In genomic region chr1:9311029-9311428, GRCh38 we compare ENCODE assay signal across 18 cellular contexts. TPM values are rescaled to one million over a fixed set of nuclear protein-coding genes. Genes with fewer than 3 reads are reported as not detected.
DNase-seq lines count a peak whose midpoint lies in the region; ATAC-seq and TF ChIP-seq lines count a peak whose summit lies in the region.
"Had no signal": no experiment of that assay in that cellular context is flagged by ENCODE, and none has a peak within 500 bp of the region (broad histone marks: within the 10 kb centered on the region; RNA-seq: fewer than 3 reads in every experiment).

No MANE protein-coding gene starts in this region.

- H3K18ac ChIP-seq in mesendoderm (ENCODE audit: low read length) (no peak overlapping the region), neuronal stem cell (ENCODE audit: low read length) (no peak overlapping the region)

- no peaks in the 10 kb centered on the region for H3K36me3 ChIP-seq in HEK293 (ENCODE audit: control insufficient read depth in 2 of 2, insufficient read depth in 1 of 2, low read length in 2 of 2)
- H3K36me3 ChIP-seq in esophagus muscularis mucosa, result peaks cover 0 to 7% (median 3%) of the 10 kb centered on the region in 4 donors
- H3K36me3 ChIP-seq in mesendoderm (ENCODE audit: control insufficient read depth, insufficient read depth, low read length), result no peaks in the 10 kb centered on the region
- no peaks in the 10 kb centered on the region for H3K36me3 ChIP-seq in neuronal stem cell (replicated peaks in 1 of 2; ENCODE audit: control insufficient read depth in 2 of 2, insufficient read depth in 2 of 2, low read length in 2 of 2)

- POLR2A ChIA-PET in HEK293 (lab: Yijun Ruan, JAX), result interaction anchor here (0.7 kb wide), 1 partner anchor 12 kb away, joined by 4 read pairs; no protein-coding TSS in a partner anchor

- H3K36me3 Mint-ChIP-seq in progenitor cell of endocrine pancreas (ENCODE audit: insufficient read depth), result no peaks in the 10 kb centered on the region
- H3K36me3 Mint-ChIP-seq: CD4-positive, alpha-beta memory T cell had no signal

- H3K9me3 ChIP-seq in HEK293 (ENCODE audit: control insufficient read depth, insufficient read depth, low read depth, low read length) (no peaks in the 10 kb centered on the region), esophagus muscularis mucosa (no peaks in the 10 kb centered on the region), neuronal stem cell (replicated peaks in 1 of 2; ENCODE audit: control insufficient read depth in 2 of 2, insufficient read depth in 1 of 2, low read depth in 1 of 2, low read length in 2 of 2) (no peaks in the 10 kb centered on the region)

- H3K4me3 ChIP-seq in HEK293 (ENCODE audit: low read depth, low read length) (no peak overlapping the region), esophagus muscularis mucosa (no peak overlapping the region), mesendoderm (ENCODE audit: low read length) (no peak overlapping the region), neuronal stem cell (ENCODE audit: low read length in 2 of 2) (no peak overlapping the region)

- ATAC-seq in HG02870 (IDR thresholded peaks at IDR 0.05; ENCODE audit: unreplicated experiment) (no peak), GM19328 (IDR thresholded peaks at IDR 0.05; ENCODE audit: unreplicated experiment) (no peak)

- TF ChIP-seq CTCF in HEK293 (tag by site-specific recombination; IDR thresholded peaks at IDR 0.05), result no peak
- no peak for TF ChIP-seq CTCF in esophagus muscularis mucosa (IDR thresholded peaks at IDR 0.05)
- TF ChIP-seq CTCF in progenitor cell of endocrine pancreas (IDR thresholded peaks at IDR 0.05; ENCODE audit: unreplicated experiment), result no peak

- H2BK120ac ChIP-seq in mesendoderm (ENCODE audit: low read depth, low read length), result no peak overlapping the region
- no peak overlapping the region for H2BK120ac ChIP-seq in neuronal stem cell (ENCODE audit: low read depth, low read length)

- H3K9ac ChIP-seq in mesendoderm (ENCODE audit: low read length), result no peak overlapping the region
- no peak overlapping the region for H3K9ac ChIP-seq in neuronal stem cell (ENCODE audit: low read depth, low read length, poor library complexity)

- H3K4me1 Mint-ChIP-seq in progenitor cell of endocrine pancreas (ENCODE audit: low read depth), result no peaks in the 10 kb centered on the region

- CTCF ChIA-PET in HEK293 (lab: Yijun Ruan, JAX), result interaction anchor here (0.6 to 1.2 kb wide), 2 partner anchors 21 to 138 kb away, joined by 3 read pairs; no protein-coding TSS in a partner anchor

- H4K8ac ChIP-seq in mesendoderm (ENCODE audit: low read depth, low read length) (no peak overlapping the region), neuronal stem cell (ENCODE audit: low read depth, low read length) (no peak overlapping the region)

- peaks cover 10% of the 10 kb centered on the region for H3K79me1 ChIP-seq in mesendoderm (ENCODE audit: low read length)
- no peaks in the 10 kb centered on the region for H3K79me1 ChIP-seq in neuronal stem cell (ENCODE audit: low read depth, low read length)

- H3K14ac ChIP-seq in neuronal stem cell (ENCODE audit: low read length), result no peak overlapping the region

- no peak overlapping the region for H2AFZ ChIP-seq in neuronal stem cell (ENCODE audit: low read length)

- H3K23ac ChIP-seq in mesendoderm (ENCODE audit: low read length) (no peak overlapping the region), neuronal stem cell (ENCODE audit: low read depth, low read length, poor library complexity) (no peak overlapping the region)

- intact Hi-C loops in esophagus muscularis mucosa (cut with DNase I), result no loop called here

- no peak for TF ChIP-seq POLR2A in esophagus muscularis mucosa (IDR thresholded peaks at IDR 0.05; ENCODE audit: low read depth)

- no peaks in the 10 kb centered on the region for H3K9me3 Mint-ChIP-seq in progenitor cell of endocrine pancreas (ENCODE audit: low read depth)

- DNase-seq in esophagus muscularis mucosa (ENCODE audit: extremely low spot score), result no peak
- DNase-seq in mesendoderm, result no peak
- DNase-seq in progenitor cell of endocrine pancreas (ENCODE audit: low spot score, unreplicated experiment), result no peak
- DNase-seq in superior temporal gyrus (ENCODE audit: extremely low spot score), result no peak
- DNase-seq in neuronal stem cell (ENCODE audit: low spot score), result no peak
- DNase-seq: 8988T; Calu3; CD4-positive, alpha-beta memory T cell; DMS53; NCI-H1105 treated with DMSO at 0.1 percent for 48 hours; NCI-H187 treated with DMSO at 0.1 percent for 48 hours; NCI-H345; NCI-H526 had no signal

- H3K27me3 ChIP-seq in esophagus muscularis mucosa (no peaks in the 10 kb centered on the region), mesendoderm (ENCODE audit: insufficient read depth, low read length, poor library complexity) (no peaks in the 10 kb centered on the region), neuronal stem cell (ENCODE audit: control insufficient read depth in 3 of 3, insufficient read depth in 3 of 3, low read depth in 1 of 3, low read length in 3 of 3) (peaks cover 0 to 50% (median 0%) of the 10 kb centered on the region in 3 experiments)

- H2BK12ac ChIP-seq in neuronal stem cell (ENCODE audit: low read length), result no peak overlapping the region

- no peak overlapping the region for H3K4me3 Mint-ChIP-seq in progenitor cell of endocrine pancreas (ENCODE audit: low read depth)
- H3K4me3 Mint-ChIP-seq: CD4-positive, alpha-beta memory T cell; IgD-negative memory B cell had no signal

- H2BK15ac ChIP-seq in mesendoderm (replicated peaks; ENCODE audit: low read depth) (no peak overlapping the region), neuronal stem cell (ENCODE audit: low read length) (no peak overlapping the region)

- no peak overlapping the region for H2BK5ac ChIP-seq in mesendoderm (ENCODE audit: low read length)
- H2BK5ac ChIP-seq in neuronal stem cell (ENCODE audit: low read length), result no peak overlapping the region

- WGBS in esophagus muscularis mucosa, result 73% methylated on average over 10 of the region's 10 CpGs
- WGBS in mesendoderm (ENCODE audit: extremely low coverage, insufficient coverage, low lambda C conversion rate), result no CpG with 5 or more reads among the region's 10 CpGs
- whole genome bisulfite sequencing in neuronal stem cell (ENCODE audit: extremely low coverage in 2 of 2, insufficient read length in 2 of 2, insufficient replicate concordance in 1 of 2), 2 donors, result no CpG with 5 or more reads among the region's 10 CpGs

- H2AK5ac ChIP-seq in mesendoderm (ENCODE audit: low read length) (no peak overlapping the region), neuronal stem cell (ENCODE audit: low read depth, low read length) (no peak overlapping the region)

- H3K79me2 ChIP-seq in mesendoderm (ENCODE audit: control insufficient read depth, insufficient read depth, low read length), result peaks cover 3% of the 10 kb centered on the region

- H3K27ac ChIP-seq in HEK293 (ENCODE audit: extremely low read depth, low read depth, low read length), result no peak overlapping the region
- H3K27ac ChIP-seq in esophagus muscularis mucosa (replicated peaks in 1 of 4), result peak overlapping the region; percentile 48 to 87 (median 76)
- peak overlapping the region; percentile 24 for H3K27ac ChIP-seq in mesendoderm (ENCODE audit: low read depth, low read length)
- no peak overlapping the region for H3K27ac ChIP-seq in neuronal stem cell (replicated peaks; ENCODE audit: low read length)
- H3K27ac ChIP-seq: RWPE1 had no signal

- H3K4me2 ChIP-seq in mesendoderm (ENCODE audit: low read length) (no peak overlapping the region), neuronal stem cell (ENCODE audit: insufficient read depth, low read length, poor library complexity, severe bottlenecking) (no peak overlapping the region)

- no peak overlapping the region for H4K5ac ChIP-seq in mesendoderm (ENCODE audit: low read length)

- TF ChIP-seq EP300 in esophagus muscularis mucosa (IDR thresholded peaks at IDR 0.05), result no peak

- peak overlapping the region; percentile 10 for H3K56ac ChIP-seq in mesendoderm (ENCODE audit: low read length)

- no peak overlapping the region for H4K91ac ChIP-seq in neuronal stem cell (ENCODE audit: low read depth, low read length, poor library complexity)

- peaks cover 9% of the 10 kb centered on the region for H3K4me1 ChIP-seq in HEK293 (ENCODE audit: control insufficient read depth, insufficient read depth, low read length)
- H3K4me1 ChIP-seq in esophagus muscularis mucosa, result peaks cover 11 to 100% (median 97%) of the 10 kb centered on the region in 4 donors
- peaks cover 5% of the 10 kb centered on the region for H3K4me1 ChIP-seq in mesendoderm (ENCODE audit: control insufficient read depth, low read depth, low read length)
- no peaks in the 10 kb centered on the region for H3K4me1 ChIP-seq in neuronal stem cell (ENCODE audit: control insufficient read depth in 2 of 2, insufficient read depth in 1 of 2, low read depth in 1 of 2, low read length in 2 of 2)

- H3K4ac ChIP-seq in mesendoderm (ENCODE audit: low read depth, low read length), result no peak overlapping the region
- no peak overlapping the region for H3K4ac ChIP-seq in neuronal stem cell (ENCODE audit: low read length)

- H3K27ac Mint-ChIP-seq in progenitor cell of endocrine pancreas, result peak overlapping the region; percentile 20

- H3K27me3 Mint-ChIP-seq in progenitor cell of endocrine pancreas, result no peaks in the 10 kb centered on the region
- H3K27me3 Mint-ChIP-seq: CD4-positive, alpha-beta memory T cell; IgD-negative memory B cell had no signal

TF ChIP-seq in HEK293, 187 proteins besides CTCF, POLR2A, EP300 and RAD21 (continues in another document):
- TF ChIP-seq ZNF335 (tag by site-specific recombination; conservative IDR thresholded peaks at IDR 0.05), result peak; percentile 18; the same call in 1 of the 2 replicates
- no peak for TF ChIP-seq AEBP2 (tag by site-specific recombination; IDR thresholded peaks at IDR 0.05; ENCODE audit: borderline replicate concordance)

RNA-seq across cellular contexts. Expression of gene SPSB1, which starts 18.3 kb away (rescaled TPM):
- 100 to 1,000 TPM in 2 of 4 donors, 10 to 100 TPM in 2; 61.0 to 104 (median 97.4) TPM for total RNA-seq in esophagus muscularis mucosa
- polyA plus RNA-seq in mesendoderm (2013, experiment 1 of 2), result 2.3 TPM
- polyA plus RNA-seq in mesendoderm (2013, experiment 2 of 2), result 2.2 TPM
- total RNA-seq in progenitor cell of endocrine pancreas, result 5.5 and 6.6 TPM in 2 replicates
- 5.2 TPM for polyA plus RNA-seq in neuronal stem cell (2013, experiment 1 of 2)
- polyA plus RNA-seq in neuronal stem cell (2013, experiment 2 of 2), result 5.1 TPM

Comparison
In these comparisons a context has a peak if more than half of its experiments do, and no peak if none do; other contexts are left out.
1. H3K27ac ChIP-seq: peak in esophagus muscularis mucosa (4 of 4) and mesendoderm (single experiment); none in HEK293 (single experiment) and neuronal stem cell (single experiment).